Comparison of ENCODE assay signal across 15 cellular contexts in the genomic region with DNA sequence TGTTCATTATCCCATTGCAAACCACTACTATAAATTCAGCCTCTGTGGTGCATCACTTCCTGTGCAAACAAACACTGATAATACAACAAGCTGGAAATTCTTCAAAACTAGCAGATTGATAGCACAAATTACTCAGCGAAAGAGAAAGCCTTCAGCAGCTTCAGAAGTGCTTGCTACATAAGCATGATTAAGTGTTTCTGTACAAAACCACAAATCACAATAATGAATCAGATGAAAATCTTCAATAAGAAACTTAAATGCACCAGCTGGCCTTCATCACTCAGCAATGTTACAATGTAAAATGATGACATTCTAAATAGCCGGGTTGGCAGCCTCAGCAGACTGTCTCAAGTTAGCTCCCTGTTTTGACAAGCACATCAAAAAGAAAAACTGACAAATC.
DNase-seq lines count a peak whose midpoint lies in the region; ATAC-seq, FAIRE-seq and TF ChIP-seq lines count a peak whose summit lies in the region.
"Had no signal": no experiment of that assay in that cellular context is flagged by ENCODE, and none has a peak within 500 bp of the region (broad histone marks: within the 10 kb centered on the region; RNA-seq: fewer than 3 reads in every experiment).

No MANE protein-coding gene starts in this region.

- no peaks in the 10 kb centered on the region for H3K36me3 Mint-ChIP-seq in astrocyte (ENCODE audit: low read depth, unreplicated experiment)
- peaks cover 3% of the 10 kb centered on the region in 2 donors for H3K36me3 Mint-ChIP-seq in activated T-cell treated with anti-CD3 and anti-CD28 coated beads, Interleukin-2, amount 50 U/mL, for 72 hours (ENCODE audit: insufficient read depth in 2 of 2)
- H3K36me3 Mint-ChIP-seq in osteocyte (ENCODE audit: unreplicated experiment) = no peaks in the 10 kb centered on the region
- H3K36me3 Mint-ChIP-seq in activated T-cell treated with anti-CD3 and anti-CD28 coated beads, Interleukin-2, amount 50 U/mL, for 24 hours (ENCODE audit: low read depth) = no peaks in the 10 kb centered on the region

- peak; percentile 61 for DNase-seq in HS-5 (ENCODE audit: low read depth)
- peak; percentile 71 for DNase-seq in astrocyte (ENCODE audit: low read depth)
- peak; percentile 59 for DNase-seq in midbrain (lab: John Stamatoyannopoulos, UW)
- no peak for DNase-seq in NCI-H748 (lab: John Stamatoyannopoulos, UW; ENCODE audit: unreplicated experiment)
- no peak for DNase-seq in activated T-cell treated with anti-CD3 and anti-CD28 coated beads, Interleukin-2, amount 50 U/mL, for 72 hours
- DNase-seq in osteocyte (ENCODE audit: extremely low spot score, unreplicated experiment) = no peak
- no peak for DNase-seq in activated T-cell treated with anti-CD3 and anti-CD28 coated beads, Interleukin-2, amount 50 U/mL, for 24 hours
- DNase-seq: Caco-2, erythroblast, left cardiac atrium, NCI-H146 had no signal

- H3K4me3 Mint-ChIP-seq in astrocyte (ENCODE audit: unreplicated experiment) = no peak overlapping the region
- H3K4me3 Mint-ChIP-seq in activated T-cell treated with anti-CD3 and anti-CD28 coated beads, Interleukin-2, amount 50 U/mL, for 72 hours = no peak overlapping the region
- H3K4me3 Mint-ChIP-seq in osteocyte (ENCODE audit: unreplicated experiment) = no peak overlapping the region
- no peak overlapping the region for H3K4me3 Mint-ChIP-seq in activated T-cell treated with anti-CD3 and anti-CD28 coated beads, Interleukin-2, amount 50 U/mL, for 24 hours

- H3K4me1 Mint-ChIP-seq in astrocyte (ENCODE audit: low read depth, unreplicated experiment) (peaks cover 12% of the 10 kb centered on the region), osteocyte (ENCODE audit: unreplicated experiment) (no peaks in the 10 kb centered on the region)
- no peaks in the 10 kb centered on the region for H3K4me1 Mint-ChIP-seq in activated T-cell treated with anti-CD3 and anti-CD28 coated beads, Interleukin-2, amount 50 U/mL, for 72 hours (ENCODE audit: low read depth)
- no peaks in the 10 kb centered on the region for H3K4me1 Mint-ChIP-seq in activated T-cell treated with anti-CD3 and anti-CD28 coated beads, Interleukin-2, amount 50 U/mL, for 24 hours (ENCODE audit: low read depth)

- no peak overlapping the region for H2AFZ ChIP-seq in astrocyte (ENCODE audit: low read depth, low read length)
- H2AFZ ChIP-seq: parathyroid adenoma had no signal

- no peaks in the 10 kb centered on the region for H3K79me2 ChIP-seq in astrocyte (ENCODE audit: insufficient read depth, low read length)
- H3K79me2 ChIP-seq: parathyroid adenoma had no signal

- H3K9ac ChIP-seq in astrocyte (ENCODE audit: low read length) = no peak overlapping the region
- H3K9ac ChIP-seq: parathyroid adenoma had no signal

- no peak overlapping the region for H3K4me2 ChIP-seq in astrocyte (ENCODE audit: low read length)

- no peaks in the 10 kb centered on the region for H4K20me1 ChIP-seq in astrocyte (ENCODE audit: insufficient read depth, low read length)

- TF ChIP-seq CTCF in astrocyte (IDR thresholded peaks at IDR 0.05; ENCODE audit: insufficient read depth, low read depth, low read length) (no peak), osteocyte (IDR thresholded peaks at IDR 0.05) (no peak)

- no peaks in the 10 kb centered on the region for H3K27me3 ChIP-seq in astrocyte (ENCODE audit: insufficient read depth, low read length)
- H3K27me3 ChIP-seq: SJSA1, tibial nerve had no signal

- peaks cover 12% of the 10 kb centered on the region for H3K9me3 Mint-ChIP-seq in astrocyte (ENCODE audit: unreplicated experiment)
- H3K9me3 Mint-ChIP-seq in activated T-cell treated with anti-CD3 and anti-CD28 coated beads, Interleukin-2, amount 50 U/mL, for 72 hours = peaks cover 12 to 18% of the 10 kb centered on the region in 2 donors
- H3K9me3 Mint-ChIP-seq in osteocyte (ENCODE audit: unreplicated experiment) = peaks cover 8% of the 10 kb centered on the region
- H3K9me3 Mint-ChIP-seq in activated T-cell treated with anti-CD3 and anti-CD28 coated beads, Interleukin-2, amount 50 U/mL, for 24 hours = peaks cover 24% of the 10 kb centered on the region

- peaks cover 6% of the 10 kb centered on the region for H3K4me1 ChIP-seq in astrocyte (ENCODE audit: insufficient read depth, low read length)
- H3K4me1 ChIP-seq: Caco-2, parathyroid adenoma, SJSA1, tibial nerve had no signal

- FAIRE-seq in astrocyte (lab: Jason Lieb, UNC) = no peak

- H3K9me3 ChIP-seq in astrocyte (ENCODE audit: insufficient read depth, low read depth, low read length) = peaks cover 2% of the 10 kb centered on the region
- H3K9me3 ChIP-seq: Caco-2, SJSA1 had no signal

- H3K27ac Mint-ChIP-seq in astrocyte (ENCODE audit: unreplicated experiment) (peak overlapping the region; percentile 38), osteocyte (ENCODE audit: unreplicated experiment) (no peak overlapping the region)
- no peak overlapping the region for H3K27ac Mint-ChIP-seq in activated T-cell treated with anti-CD3 and anti-CD28 coated beads, Interleukin-2, amount 50 U/mL, for 72 hours
- H3K27ac Mint-ChIP-seq in activated T-cell treated with anti-CD3 and anti-CD28 coated beads, Interleukin-2, amount 50 U/mL, for 24 hours = no peak overlapping the region

- H3K4me3 ChIP-seq in astrocyte (ENCODE audit: insufficient read depth, low read depth, low read length) = no peak overlapping the region
- H3K4me3 ChIP-seq: SJSA1, tibial nerve had no signal

- H3K36me3 ChIP-seq in astrocyte (ENCODE audit: insufficient read depth, low read length) = no peaks in the 10 kb centered on the region
- H3K36me3 ChIP-seq: SJSA1, tibial nerve had no signal

- ATAC-seq in GM18517 (IDR thresholded peaks at IDR 0.05; ENCODE audit: unreplicated experiment) = peak; percentile 77
- no peak for ATAC-seq in activated T-cell treated with anti-CD3 and anti-CD28 coated beads, Interleukin-2, amount 50 U/mL, for 72 hours (replicated peaks in 1 of 2)
- ATAC-seq: left cardiac atrium had no signal

- H3K27me3 Mint-ChIP-seq in astrocyte (ENCODE audit: low read depth, unreplicated experiment) = no peaks in the 10 kb centered on the region
- no peaks in the 10 kb centered on the region for H3K27me3 Mint-ChIP-seq in activated T-cell treated with anti-CD3 and anti-CD28 coated beads, Interleukin-2, amount 50 U/mL, for 72 hours (ENCODE audit: low read depth)
- H3K27me3 Mint-ChIP-seq in osteocyte (ENCODE audit: unreplicated experiment) = no peaks in the 10 kb centered on the region
- H3K27me3 Mint-ChIP-seq in activated T-cell treated with anti-CD3 and anti-CD28 coated beads, Interleukin-2, amount 50 U/mL, for 24 hours = no peaks in the 10 kb centered on the region

- no peak overlapping the region for H3K27ac ChIP-seq in astrocyte (ENCODE audit: low read depth, low read length)
- H3K27ac ChIP-seq: parathyroid adenoma, SJSA1, tibial nerve had no signal

Comparison
In these comparisons a context has a peak if more than half of its experiments do, and no peak if none do; other contexts are left out.
1. DNase-seq: peak in HS-5 (single experiment), astrocyte (single experiment) and midbrain (single experiment); none in NCI-H748 (single experiment), activated T-cell treated with anti-CD3 and anti-CD28 coated beads, Interleukin-2, amount 50 U/mL, for 72 hours (0 of 2), osteocyte (single experiment) and activated T-cell treated with anti-CD3 and anti-CD28 coated beads, Interleukin-2, amount 50 U/mL, for 24 hours (single experiment).